Comparison of ENCODE assay signal across 17 cellular contexts in genomic region chr12:119679081-119679480, GRCh38. TPM values are rescaled to one million over a fixed set of nuclear protein-coding genes. Genes with fewer than 3 reads are reported as not detected.
DNase-seq lines count a peak whose midpoint lies in the region; ATAC-seq, FAIRE-seq and TF ChIP-seq lines count a peak whose summit lies in the region.
"Had no signal": no experiment of that assay in that cellular context is flagged by ENCODE, and none has a peak within 500 bp of the region (broad histone marks: within the 10 kb centered on the region; RNA-seq: fewer than 3 reads in every experiment).

No MANE protein-coding gene starts in this region.

- H3K9ac ChIP-seq in HUES64 (ENCODE audit: low read depth, low read length) (no peak overlapping the region), astrocyte (ENCODE audit: low read length) (no peak overlapping the region)
- H3K9ac ChIP-seq: BLaER1 had no signal

- H3K9me3 ChIP-seq in HUES64 (ENCODE audit: insufficient read depth, low read depth, low read length) = no peaks in the 10 kb centered on the region
- no peaks in the 10 kb centered on the region for H3K9me3 ChIP-seq in astrocyte (ENCODE audit: insufficient read depth, low read depth, low read length)
- H3K9me3 ChIP-seq: BLaER1, neutrophil had no signal

- H3K4me1 ChIP-seq in HUES64 (ENCODE audit: insufficient read depth, low read length) (peaks cover 13% of the 10 kb centered on the region; the same call in 1 of the 2 replicates), astrocyte (ENCODE audit: insufficient read depth, low read length) (peaks cover 5% of the 10 kb centered on the region)

- H3K36me3 Mint-ChIP-seq in astrocyte (ENCODE audit: low read depth, unreplicated experiment) = peaks cover 23% of the 10 kb centered on the region
- H3K36me3 Mint-ChIP-seq in stimulated activated effector memory CD8-positive, alpha-beta T cell treated with anti-CD3 and anti-CD28 coated beads, Interleukin-12 subunit alpha, Interleukin-12 subunit beta, amount 100 ng/mL, for 72 hours = peaks cover 84% of the 10 kb centered on the region
- H3K36me3 Mint-ChIP-seq in immature natural killer cell = peaks cover 16 to 49% (median 39%) of the 10 kb centered on the region in 3 donors

- H3K4me3 ChIP-seq in HUES64 (ENCODE audit: low read length) = no peak overlapping the region
- no peak overlapping the region for H3K4me3 ChIP-seq in astrocyte (ENCODE audit: insufficient read depth, low read depth, low read length)
- H3K4me3 ChIP-seq: BLaER1, K562 had no signal

- H3K27ac ChIP-seq in HUES64 (ENCODE audit: low read depth, low read length) (peak overlapping the region; percentile 5; the same call in 1 of the 2 replicates), astrocyte (ENCODE audit: low read depth, low read length) (no peak overlapping the region)
- H3K27ac ChIP-seq: BLaER1, neutrophil had no signal

- peak overlapping the region; percentile 12 for H3K4me3 Mint-ChIP-seq in astrocyte (ENCODE audit: unreplicated experiment)
- no peak overlapping the region for H3K4me3 Mint-ChIP-seq in stimulated activated effector memory CD8-positive, alpha-beta T cell treated with anti-CD3 and anti-CD28 coated beads, Interleukin-12 subunit alpha, Interleukin-12 subunit beta, amount 100 ng/mL, for 72 hours
- H3K4me3 Mint-ChIP-seq in immature natural killer cell = no peak overlapping the region

- no peaks in the 10 kb centered on the region for H3K4me1 Mint-ChIP-seq in astrocyte (ENCODE audit: low read depth, unreplicated experiment)
- H3K4me1 Mint-ChIP-seq in stimulated activated effector memory CD8-positive, alpha-beta T cell treated with anti-CD3 and anti-CD28 coated beads, Interleukin-12 subunit alpha, Interleukin-12 subunit beta, amount 100 ng/mL, for 72 hours = peaks cover 13% of the 10 kb centered on the region
- peaks cover 3 to 18% of the 10 kb centered on the region in 2 donors for H3K4me1 Mint-ChIP-seq in immature natural killer cell

- no peak overlapping the region for H3K4me2 ChIP-seq in astrocyte (ENCODE audit: low read length)
- H3K4me2 ChIP-seq: BLaER1 had no signal

- H3K36me3 ChIP-seq in HUES64 (ENCODE audit: insufficient read depth, low read length) (peaks cover 84% of the 10 kb centered on the region), astrocyte (ENCODE audit: insufficient read depth, low read length) (peaks cover 59% of the 10 kb centered on the region)

- H3K27ac Mint-ChIP-seq in astrocyte (ENCODE audit: unreplicated experiment) = no peak overlapping the region
- H3K27ac Mint-ChIP-seq in stimulated activated effector memory CD8-positive, alpha-beta T cell treated with anti-CD3 and anti-CD28 coated beads, Interleukin-12 subunit alpha, Interleukin-12 subunit beta, amount 100 ng/mL, for 72 hours = peak overlapping the region; percentile 77
- peak overlapping the region in 1 of 6 donors; percentile 37 for H3K27ac Mint-ChIP-seq in immature natural killer cell

- no peak for ATAC-seq in stimulated activated effector memory CD8-positive, alpha-beta T cell treated with anti-CD3 and anti-CD28 coated beads, Interleukin-12 subunit alpha, Interleukin-12 subunit beta, amount 100 ng/mL, for 72 hours
- no peak for ATAC-seq in GM19397 (IDR thresholded peaks at IDR 0.05; ENCODE audit: unreplicated experiment)
- ATAC-seq: HCT116, K562 had no signal

- H3K9me3 Mint-ChIP-seq in astrocyte (ENCODE audit: unreplicated experiment) (peaks cover 2% of the 10 kb centered on the region), immature natural killer cell (no peaks in the 10 kb centered on the region)
- no peaks in the 10 kb centered on the region for H3K9me3 Mint-ChIP-seq in stimulated activated effector memory CD8-positive, alpha-beta T cell treated with anti-CD3 and anti-CD28 coated beads, Interleukin-12 subunit alpha, Interleukin-12 subunit beta, amount 100 ng/mL, for 72 hours

- FAIRE-seq in astrocyte (lab: Jason Lieb, UNC) = no peak
- FAIRE-seq: K562 had no signal

- H3K79me2 ChIP-seq in astrocyte (ENCODE audit: insufficient read depth, low read length) = no peaks in the 10 kb centered on the region

- no peak for TF ChIP-seq CTCF in astrocyte (IDR thresholded peaks at IDR 0.05; ENCODE audit: insufficient read depth, low read depth, low read length)

- 81% methylated on average over 5 of the region's 5 CpGs for WGBS in HUES64

- no peak overlapping the region for H2AFZ ChIP-seq in astrocyte (ENCODE audit: low read depth, low read length)

- DNase-seq in NCI-H2107 (lab: John Stamatoyannopoulos, UW) = peak; percentile 31
- no peak for DNase-seq in astrocyte (ENCODE audit: low read depth)
- no peak for DNase-seq in stimulated activated effector memory CD8-positive, alpha-beta T cell treated with anti-CD3 and anti-CD28 coated beads, Interleukin-12 subunit alpha, Interleukin-12 subunit beta, amount 100 ng/mL, for 72 hours (ENCODE audit: low spot score in 2 of 2)
- DNase-seq in immature natural killer cell = no peak
- no peak for DNase-seq in CD1c-positive myeloid dendritic cell (ENCODE audit: extremely low spot score)
- DNase-seq: activated CD4-positive, alpha-beta T cell treated with anti-CD3 and anti-CD28 coated beads for 4 hours; cerebellar nuclear complex; EL; mesendoderm; SHP77 treated with DMSO at 0.1 percent for 48 hours; stimulated activated naive CD4-positive, alpha-beta T cell had no signal

- peaks cover 9% of the 10 kb centered on the region for H4K20me1 ChIP-seq in astrocyte (ENCODE audit: insufficient read depth, low read length)

- H3K27me3 Mint-ChIP-seq in astrocyte (ENCODE audit: low read depth, unreplicated experiment) = no peaks in the 10 kb centered on the region
- no peaks in the 10 kb centered on the region for H3K27me3 Mint-ChIP-seq in immature natural killer cell (ENCODE audit: low read depth in 3 of 3)

- no peaks in the 10 kb centered on the region for H3K27me3 ChIP-seq in HUES64 (ENCODE audit: insufficient read depth, low read length)
- H3K27me3 ChIP-seq in astrocyte (ENCODE audit: insufficient read depth, low read length) = no peaks in the 10 kb centered on the region
- H3K27me3 ChIP-seq: BLaER1, neutrophil had no signal

RNA-seq across cellular contexts. Expression of gene PRKAB1, which starts 11.1 kb away (rescaled TPM):
- 25.8 TPM for polyA plus RNA-seq in HUES64 (2013, experiment 1 of 2)
- 24.5 TPM for polyA plus RNA-seq in HUES64 (2013, experiment 2 of 2)
- 22.3 and 22.7 TPM in 2 replicates for total RNA-seq in astrocyte
- polyA plus RNA-seq in immature natural killer cell = 10 to 100 TPM; 35.8 to 48.5 (median 46.8) TPM
